ENCODE assay signal across 16 cellular contexts in the genomic region with DNA sequence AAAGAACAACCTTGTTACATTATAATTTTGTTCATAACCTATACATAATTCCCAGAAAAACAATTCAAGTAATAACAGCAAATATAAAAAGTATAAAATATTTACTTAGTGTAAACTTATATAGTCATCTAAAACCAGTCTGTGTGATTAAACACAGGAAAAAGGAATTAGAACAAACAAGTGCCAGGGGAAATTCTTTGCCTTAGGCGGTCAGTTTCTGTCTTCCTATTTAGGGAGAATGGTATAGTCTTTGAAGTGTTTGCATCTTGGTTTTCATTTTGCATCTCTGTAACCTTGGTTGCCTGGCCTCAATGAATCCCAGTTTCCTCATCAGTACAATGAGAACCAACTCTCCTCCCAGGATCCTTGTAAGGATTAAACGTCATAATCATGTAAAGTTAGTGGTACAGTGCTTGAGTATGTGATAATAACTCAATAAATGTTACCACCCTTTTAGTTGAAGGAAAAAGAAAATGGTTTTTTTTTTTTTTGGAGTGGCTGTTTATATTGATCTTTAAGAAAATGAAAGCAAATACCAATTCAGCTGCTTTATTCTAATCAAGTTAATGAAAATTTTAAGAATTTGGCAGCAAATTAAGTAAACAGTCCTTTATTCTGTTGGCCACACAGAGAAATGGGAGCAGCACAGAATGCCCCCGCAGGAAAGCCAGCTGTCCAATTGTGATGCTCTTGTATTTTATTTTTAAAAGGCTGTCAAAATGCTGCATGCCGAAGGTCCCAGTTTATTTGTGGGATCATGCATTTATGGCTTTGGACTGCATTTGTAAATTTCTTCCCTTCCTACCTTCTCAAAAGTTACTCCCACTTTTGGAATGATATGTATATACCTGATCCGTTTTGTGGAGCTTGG.
DNase-seq lines count a peak whose midpoint lies in the region; ATAC-seq and TF ChIP-seq lines count a peak whose summit lies in the region.
"Had no signal": no experiment of that assay in that cellular context is flagged by ENCODE, and none has a peak within 500 bp of the region (broad histone marks: within the 10 kb centered on the region; RNA-seq: fewer than 3 reads in every experiment).

No MANE protein-coding gene starts in this region.

- TF ChIP-seq CTCF in LNCaP clone FGC (IDR thresholded peaks at IDR 0.05; ENCODE audit: control insufficient read depth, extremely low read depth, insufficient read depth) = no peak
- TF ChIP-seq CTCF in PC-3 (conservative IDR thresholded peaks at IDR 0.05; ENCODE audit: low read depth, low read length) = no peak

- no peaks in the 10 kb centered on the region for H3F3A ChIP-seq in PC-3 (ENCODE audit: low read length, unreplicated experiment)

- peaks cover 15 to 67% of the 10 kb centered on the region in 2 donors for H3K36me3 Mint-ChIP-seq in CD4-positive, alpha-beta memory T cell

- in situ Hi-C loops in ACHN (cut with HindIII; ENCODE audit: low pct_ligation_motif_present, low pct_unique_long_range_greater_than_20kb, low sequenced_read_pairs) = no loop called here

- H3K4me3 Mint-ChIP-seq in CD4-positive, alpha-beta memory T cell = peak overlapping the region in 2 of 8 donors; percentile 22 to 53
- H3K4me3 Mint-ChIP-seq: CD14-positive monocyte had no signal

- no peaks in the 10 kb centered on the region for H3K9me3 ChIP-seq in PC-3 (ENCODE audit: low read length)
- no peaks in the 10 kb centered on the region for H3K9me3 ChIP-seq in CD4-positive, alpha-beta memory T cell (ENCODE audit: control insufficient read depth in 1 of 2, low read length in 2 of 2)
- H3K9me3 ChIP-seq: Peyer's patch, SJSA1 had no signal

- no peak overlapping the region for H3K9ac ChIP-seq in PC-3 (ENCODE audit: low read length)

- H4K20me1 ChIP-seq in PC-3 (ENCODE audit: low read length) = peaks cover 41% of the 10 kb centered on the region

- POLR2A ChIA-PET in PC-3 (lab: Charles Lee; ENCODE audit: unreplicated experiment) = interaction anchor here (0.7 kb wide), 1 partner anchor 485 kb away, joined by 6 read pairs; no protein-coding TSS in a partner anchor
- POLR2A ChIA-PET in CD4-positive, alpha-beta memory T cell (lab: Charles Lee; ENCODE audit: partially characterized antibody) = interaction anchor here (1.2 kb wide), 1 partner anchor 14 kb away, joined by 3 read pairs; no protein-coding TSS in a partner anchor

- ATAC-seq in PC-3 = peak; percentile 89
- ATAC-seq in HG03280 (IDR thresholded peaks at IDR 0.05; ENCODE audit: unreplicated experiment) = no peak
- ATAC-seq: K562 had no signal

- 0 out of 2 replicates have a peak overlapping the region, but pooled peaks have one; percentile 33 for H3K4me2 ChIP-seq in PC-3 (ENCODE audit: low read length)

- peaks cover 12% of the 10 kb centered on the region; the same call in 1 of the 2 replicates for H3K36me3 ChIP-seq in PC-3 (ENCODE audit: low read depth, low read length)
- H3K36me3 ChIP-seq in CD4-positive, alpha-beta memory T cell (ENCODE audit: insufficient read depth, low read length) = peaks cover 18% of the 10 kb centered on the region

- CTCF ChIA-PET in PC-3 (lab: Charles Lee) = no interaction called here
- CTCF ChIA-PET in CD4-positive, alpha-beta memory T cell (lab: Charles Lee; ENCODE audit: partially characterized antibody) = interaction anchor here (0.7 to 1.2 kb wide), 2 partner anchors 18 to 152 kb away, joined by 3 read pairs; no protein-coding TSS in a partner anchor

- peaks cover 77% of the 10 kb centered on the region for H3K79me2 ChIP-seq in PC-3 (ENCODE audit: low read length)

- H3K27ac ChIP-seq in PC-3 (ENCODE audit: low read length) = peak overlapping the region; percentile 25
- H3K27ac ChIP-seq in CD4-positive, alpha-beta memory T cell (ENCODE audit: low read depth, low read length) = no peak overlapping the region
- H3K27ac ChIP-seq: Peyer's patch, SJSA1 had no signal

- H2AFZ ChIP-seq in PC-3 (ENCODE audit: low read length) = no peak overlapping the region

- H3K9me3 Mint-ChIP-seq in CD4-positive, alpha-beta memory T cell = no peaks in the 10 kb centered on the region

- H3K4me3 ChIP-seq in LNCaP clone FGC (ENCODE audit: low read depth, low read length) (no peak overlapping the region), PC-3 (ENCODE audit: low read length) (no peak overlapping the region)
- H3K4me3 ChIP-seq in CD4-positive, alpha-beta memory T cell (ENCODE audit: low read length in 2 of 2) = no peak overlapping the region
- H3K4me3 ChIP-seq: K562, Peyer's patch, SJSA1 had no signal

- H3K27me3 Mint-ChIP-seq in CD4-positive, alpha-beta memory T cell = no peaks in the 10 kb centered on the region

- H3K27me3 ChIP-seq in PC-3 (ENCODE audit: low read length) = no peaks in the 10 kb centered on the region
- H3K27me3 ChIP-seq in CD4-positive, alpha-beta memory T cell (ENCODE audit: insufficient read depth, low read length) = no peaks in the 10 kb centered on the region
- H3K27me3 ChIP-seq: Peyer's patch, SJSA1 had no signal

- peak overlapping the region in 3 of 7 donors; percentile 24 to 70 (median 26) for H3K27ac Mint-ChIP-seq in CD4-positive, alpha-beta memory T cell

- intact Hi-C loops in PC-3 (cut with micrococcal nuclease) = no loop called here
- intact Hi-C loops in CD4-positive, alpha-beta memory T cell (cut with micrococcal nuclease) = no loop called here

- peaks cover 61 to 95% (median 80%) of the 10 kb centered on the region in 4 donors for H3K4me1 Mint-ChIP-seq in CD4-positive, alpha-beta memory T cell

- H3K9me2 ChIP-seq in PC-3 (replicated peaks; ENCODE audit: low read length) = no peaks in the 10 kb centered on the region

- BruUV-seq in PC-3 (replicated peaks; lab: Mats Ljungman, UMichigan) = no TSS peak

- peaks cover 15% of the 10 kb centered on the region for H3K4me1 ChIP-seq in PC-3 (ENCODE audit: insufficient read depth, low read length)
- H3K4me1 ChIP-seq in CD4-positive, alpha-beta memory T cell (ENCODE audit: insufficient read depth, low read length) = peaks cover 50% of the 10 kb centered on the region
- H3K4me1 ChIP-seq: SJSA1 had no signal

- DNase-seq in LNCaP clone FGC (ENCODE audit: low read depth) (peak; percentile 60), PC-3 (peak; percentile 59), cerebellar cortex (ENCODE audit: low spot score) (peak; percentile 81), pulmonary artery endothelial cell (ENCODE audit: low read depth, low spot score) (peak; percentile 58), ACHN (no peak)
- DNase-seq in CD4-positive, alpha-beta memory T cell = no peak
- DNase-seq: DMS 273 treated with DMSO at 0.1 percent for 48 hours, MV-4-11, NCI-H1694 treated with DMSO at 0.1 percent for 48 hours, NCI-H2107, NCI-H510A treated with DMSO at 0.1 percent for 48 hours, Peyer's patch had no signal

Comparison
In these comparisons a context has a peak if more than half of its experiments do, and no peak if none do; other contexts are left out.
1. DNase-seq: peak in LNCaP clone FGC (single experiment), PC-3 (single experiment), cerebellar cortex (single experiment) and pulmonary artery endothelial cell (single experiment); none in ACHN (single experiment) and CD4-positive, alpha-beta memory T cell (0 of 5).